In the genomic region with DNA sequence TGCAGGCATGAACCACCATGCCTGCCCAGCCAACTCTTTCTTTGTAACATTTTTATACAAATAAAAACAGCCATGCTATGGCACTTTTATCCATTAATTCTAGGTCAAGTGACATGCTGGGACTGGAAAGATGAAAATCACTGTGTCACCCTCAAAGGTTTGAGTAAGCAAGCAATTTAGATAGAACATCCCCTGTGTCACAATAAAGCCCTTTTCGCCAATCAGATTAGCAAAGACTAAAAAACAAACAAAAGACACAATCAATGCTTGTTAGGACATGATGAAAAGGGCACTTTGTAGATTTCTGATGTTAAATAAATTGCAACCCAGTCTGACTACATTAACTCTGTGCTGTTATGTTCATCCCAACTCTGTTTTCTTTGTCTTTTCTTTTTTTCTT, we compare ENCODE assay signal across 1 cellular context.
TF ChIP-seq lines count a peak whose summit lies in the region.

No MANE protein-coding gene starts in this region.

TF ChIP-seq in GM23338, 12 proteins besides CTCF, POLR2A, EP300 and RAD21:
- TF ChIP-seq, protein P1, sequence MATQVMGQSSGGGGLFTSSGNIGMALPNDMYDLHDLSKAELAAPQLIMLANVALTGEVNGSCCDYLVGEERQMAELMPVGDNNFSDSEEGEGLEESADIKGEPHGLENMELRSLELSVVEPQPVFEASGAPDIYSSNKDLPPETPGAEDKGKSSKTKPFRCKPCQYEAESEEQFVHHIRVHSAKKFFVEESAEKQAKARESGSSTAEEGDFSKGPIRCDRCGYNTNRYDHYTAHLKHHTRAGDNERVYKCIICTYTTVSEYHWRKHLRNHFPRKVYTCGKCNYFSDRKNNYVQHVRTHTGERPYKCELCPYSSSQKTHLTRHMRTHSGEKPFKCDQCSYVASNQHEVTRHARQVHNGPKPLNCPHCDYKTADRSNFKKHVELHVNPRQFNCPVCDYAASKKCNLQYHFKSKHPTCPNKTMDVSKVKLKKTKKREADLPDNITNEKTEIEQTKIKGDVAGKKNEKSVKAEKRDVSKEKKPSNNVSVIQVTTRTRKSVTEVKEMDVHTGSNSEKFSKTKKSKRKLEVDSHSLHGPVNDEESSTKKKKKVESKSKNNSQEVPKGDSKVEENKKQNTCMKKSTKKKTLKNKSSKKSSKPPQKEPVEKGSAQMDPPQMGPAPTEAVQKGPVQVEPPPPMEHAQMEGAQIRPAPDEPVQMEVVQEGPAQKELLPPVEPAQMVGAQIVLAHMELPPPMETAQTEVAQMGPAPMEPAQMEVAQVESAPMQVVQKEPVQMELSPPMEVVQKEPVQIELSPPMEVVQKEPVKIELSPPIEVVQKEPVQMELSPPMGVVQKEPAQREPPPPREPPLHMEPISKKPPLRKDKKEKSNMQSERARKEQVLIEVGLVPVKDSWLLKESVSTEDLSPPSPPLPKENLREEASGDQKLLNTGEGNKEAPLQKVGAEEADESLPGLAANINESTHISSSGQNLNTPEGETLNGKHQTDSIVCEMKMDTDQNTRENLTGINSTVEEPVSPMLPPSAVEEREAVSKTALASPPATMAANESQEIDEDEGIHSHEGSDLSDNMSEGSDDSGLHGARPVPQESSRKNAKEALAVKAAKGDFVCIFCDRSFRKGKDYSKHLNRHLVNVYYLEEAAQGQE (IDR thresholded peaks at IDR 0.05; ENCODE audit: unreplicated experiment): no peak
- TF ChIP-seq EZH2phosphoT487 (IDR thresholded peaks at IDR 0.05; ENCODE audit: unreplicated experiment): no peak
- TF ChIP-seq CREB1 (CRISPR knock-in tag; IDR thresholded peaks at IDR 0.05; ENCODE audit: low read depth): no peak
- TF ChIP-seq ZNF331 (CRISPR knock-in tag; IDR thresholded peaks at IDR 0.05; ENCODE audit: low read depth): no peak
- TF ChIP-seq, protein P2, sequence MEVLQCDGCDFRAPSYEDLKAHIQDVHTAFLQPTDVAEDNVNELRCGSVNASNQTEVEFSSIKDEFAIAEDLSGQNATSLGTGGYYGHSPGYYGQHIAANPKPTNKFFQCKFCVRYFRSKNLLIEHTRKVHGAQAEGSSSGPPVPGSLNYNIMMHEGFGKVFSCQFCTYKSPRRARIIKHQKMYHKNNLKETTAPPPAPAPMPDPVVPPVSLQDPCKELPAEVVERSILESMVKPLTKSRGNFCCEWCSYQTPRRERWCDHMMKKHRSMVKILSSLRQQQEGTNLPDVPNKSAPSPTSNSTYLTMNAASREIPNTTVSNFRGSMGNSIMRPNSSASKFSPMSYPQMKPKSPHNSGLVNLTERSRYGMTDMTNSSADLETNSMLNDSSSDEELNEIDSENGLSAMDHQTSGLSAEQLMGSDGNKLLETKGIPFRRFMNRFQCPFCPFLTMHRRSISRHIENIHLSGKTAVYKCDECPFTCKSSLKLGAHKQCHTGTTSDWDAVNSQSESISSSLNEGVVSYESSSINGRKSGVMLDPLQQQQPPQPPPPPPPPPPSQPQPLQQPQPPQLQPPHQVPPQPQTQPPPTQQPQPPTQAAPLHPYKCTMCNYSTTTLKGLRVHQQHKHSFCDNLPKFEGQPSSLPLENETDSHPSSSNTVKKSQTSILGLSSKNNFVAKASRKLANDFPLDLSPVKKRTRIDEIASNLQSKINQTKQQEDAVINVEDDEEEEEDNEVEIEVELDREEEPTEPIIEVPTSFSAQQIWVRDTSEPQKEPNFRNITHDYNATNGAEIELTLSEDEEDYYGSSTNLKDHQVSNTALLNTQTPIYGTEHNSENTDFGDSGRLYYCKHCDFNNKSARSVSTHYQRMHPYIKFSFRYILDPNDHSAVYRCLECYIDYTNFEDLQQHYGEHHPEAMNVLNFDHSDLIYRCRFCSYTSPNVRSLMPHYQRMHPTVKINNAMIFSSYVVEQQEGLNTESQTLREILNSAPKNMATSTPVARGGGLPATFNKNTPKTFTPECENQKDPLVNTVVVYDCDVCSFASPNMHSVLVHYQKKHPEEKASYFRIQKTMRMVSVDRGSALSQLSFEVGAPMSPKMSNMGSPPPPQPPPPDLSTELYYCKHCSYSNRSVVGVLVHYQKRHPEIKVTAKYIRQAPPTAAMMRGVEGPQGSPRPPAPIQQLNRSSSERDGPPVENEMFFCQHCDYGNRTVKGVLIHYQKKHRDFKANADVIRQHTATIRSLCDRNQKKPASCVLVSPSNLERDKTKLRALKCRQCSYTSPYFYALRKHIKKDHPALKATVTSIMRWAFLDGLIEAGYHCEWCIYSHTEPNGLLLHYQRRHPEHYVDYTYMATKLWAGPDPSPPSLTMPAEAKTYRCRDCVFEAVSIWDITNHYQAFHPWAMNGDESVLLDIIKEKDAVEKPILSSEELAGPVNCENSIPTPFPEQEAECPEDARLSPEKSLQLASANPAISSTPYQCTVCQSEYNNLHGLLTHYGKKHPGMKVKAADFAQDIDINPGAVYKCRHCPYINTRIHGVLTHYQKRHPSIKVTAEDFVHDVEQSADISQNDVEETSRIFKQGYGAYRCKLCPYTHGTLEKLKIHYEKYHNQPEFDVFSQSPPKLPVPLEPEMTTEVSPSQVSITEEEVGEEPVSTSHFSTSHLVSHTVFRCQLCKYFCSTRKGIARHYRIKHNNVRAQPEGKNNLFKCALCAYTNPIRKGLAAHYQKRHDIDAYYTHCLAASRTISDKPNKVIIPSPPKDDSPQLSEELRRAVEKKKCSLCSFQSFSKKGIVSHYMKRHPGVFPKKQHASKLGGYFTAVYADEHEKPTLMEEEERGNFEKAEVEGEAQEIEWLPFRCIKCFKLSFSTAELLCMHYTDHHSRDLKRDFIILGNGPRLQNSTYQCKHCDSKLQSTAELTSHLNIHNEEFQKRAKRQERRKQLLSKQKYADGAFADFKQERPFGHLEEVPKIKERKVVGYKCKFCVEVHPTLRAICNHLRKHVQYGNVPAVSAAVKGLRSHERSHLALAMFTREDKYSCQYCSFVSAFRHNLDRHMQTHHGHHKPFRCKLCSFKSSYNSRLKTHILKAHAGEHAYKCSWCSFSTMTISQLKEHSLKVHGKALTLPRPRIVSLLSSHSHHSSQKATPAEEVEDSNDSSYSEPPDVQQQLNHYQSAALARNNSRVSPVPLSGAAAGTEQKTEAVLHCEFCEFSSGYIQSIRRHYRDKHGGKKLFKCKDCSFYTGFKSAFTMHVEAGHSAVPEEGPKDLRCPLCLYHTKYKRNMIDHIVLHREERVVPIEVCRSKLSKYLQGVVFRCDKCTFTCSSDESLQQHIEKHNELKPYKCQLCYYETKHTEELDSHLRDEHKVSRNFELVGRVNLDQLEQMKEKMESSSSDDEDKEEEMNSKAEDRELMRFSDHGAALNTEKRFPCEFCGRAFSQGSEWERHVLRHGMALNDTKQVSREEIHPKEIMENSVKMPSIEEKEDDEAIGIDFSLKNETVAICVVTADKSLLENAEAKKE (CRISPR knock-in tag; IDR thresholded peaks at IDR 0.05): no peak
- no peak for TF ChIP-seq STAT1 (IDR thresholded peaks at IDR 0.05; ENCODE audit: unreplicated experiment)
- TF ChIP-seq JUNB (IDR thresholded peaks at IDR 0.05; ENCODE audit: unreplicated experiment): no peak
- no peak for TF ChIP-seq POLR2AphosphoS5 (IDR thresholded peaks at IDR 0.05; ENCODE audit: low read depth)
- no peak for TF ChIP-seq ZNF114 (CRISPR knock-in tag; IDR thresholded peaks at IDR 0.05)
- no peak for TF ChIP-seq EZH2 (IDR thresholded peaks at IDR 0.05; ENCODE audit: low read depth, unreplicated experiment)
